In the genomic region with DNA sequence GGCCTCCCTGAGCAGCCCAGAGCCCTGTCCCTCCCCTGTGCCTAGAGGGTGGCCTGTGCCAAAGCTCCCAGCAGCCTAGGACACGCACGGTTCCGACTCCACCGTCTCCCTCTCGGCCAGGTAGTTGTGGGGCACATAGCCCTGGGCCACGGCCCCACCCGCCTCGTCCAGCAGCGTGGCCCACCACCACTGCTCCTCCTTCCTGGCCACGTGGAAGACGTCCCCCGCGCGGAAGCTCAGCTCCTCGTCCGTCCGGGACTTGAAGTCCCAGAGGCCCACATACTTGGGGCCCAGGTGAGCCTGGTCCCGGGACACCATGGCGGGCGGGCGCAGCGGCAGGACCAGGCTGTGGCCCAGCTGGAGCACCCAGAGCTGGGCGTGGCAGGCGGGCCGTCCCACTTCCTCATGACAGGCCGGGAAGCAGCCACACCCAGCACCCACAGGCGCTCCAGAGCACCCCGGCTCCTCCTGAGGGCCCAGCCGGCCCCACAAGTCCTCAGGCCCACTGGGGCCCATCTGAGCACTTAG, we compare ENCODE assay signal across 9 cellular contexts. TPM values are rescaled to one million over a fixed set of nuclear protein-coding genes. Genes with fewer than 3 reads are reported as not detected.
DNase-seq lines count a peak whose midpoint lies in the region; ATAC-seq lines count a peak whose summit lies in the region.
"Had no signal": no experiment of that assay in that cellular context is flagged by ENCODE, and none has a peak within 500 bp of the region (broad histone marks: within the 10 kb centered on the region; RNA-seq: fewer than 3 reads in every experiment).

A gene (minus strand): TSS at position 380 of the 528 bp plus-strand sequence. CDS start 62 bp downstream, at position 318.

- peak within 1 kb of the TSS; percentile 89 for H3K27ac Mint-ChIP-seq in activated T-cell treated with anti-CD3 and anti-CD28 coated beads, Interleukin-2, amount 50 U/mL, for 72 hours

- H3K4me1 ChIP-seq in iPS-20b (ENCODE audit: insufficient read depth, low read length) (no peaks in the 10 kb centered on the region), subcutaneous abdominal adipose tissue (ENCODE audit: control insufficient read depth in 5 of 5, insufficient read depth in 5 of 5, low read length in 5 of 5) (peaks cover 0 to 24% (median 20%) of the 10 kb centered on the region in 5 donors)

- no peaks in the 10 kb centered on the region for H3K36me3 ChIP-seq in iPS-20b (ENCODE audit: insufficient read depth, low read depth, low read length)
- no peaks in the 10 kb centered on the region for H3K36me3 ChIP-seq in subcutaneous abdominal adipose tissue (ENCODE audit: control insufficient read depth in 5 of 5, insufficient read depth in 5 of 5, low read length in 5 of 5)

- H3K4me3 Mint-ChIP-seq in activated T-cell treated with anti-CD3 and anti-CD28 coated beads, Interleukin-2, amount 50 U/mL, for 72 hours, result peak within 1 kb of the TSS; percentile 68 to 82

- H3K9me3 ChIP-seq in iPS-20b (ENCODE audit: insufficient read depth, low read depth, low read length) (no peaks in the 10 kb centered on the region), subcutaneous abdominal adipose tissue (ENCODE audit: control insufficient read depth in 5 of 5, low read length in 5 of 5) (no peaks in the 10 kb centered on the region)

- H3K4me1 Mint-ChIP-seq in activated T-cell treated with anti-CD3 and anti-CD28 coated beads, Interleukin-2, amount 50 U/mL, for 72 hours (ENCODE audit: low read depth), result peaks cover 11% of the 10 kb centered on the region

- no peaks in the 10 kb centered on the region for H3K27me3 Mint-ChIP-seq in activated T-cell treated with anti-CD3 and anti-CD28 coated beads, Interleukin-2, amount 50 U/mL, for 72 hours (ENCODE audit: low read depth)

- H3K9me3 Mint-ChIP-seq in activated T-cell treated with anti-CD3 and anti-CD28 coated beads, Interleukin-2, amount 50 U/mL, for 72 hours, result no peaks in the 10 kb centered on the region

- H3K27me3 ChIP-seq in iPS-20b (ENCODE audit: insufficient read depth, low read length) (no peaks in the 10 kb centered on the region), subcutaneous abdominal adipose tissue (ENCODE audit: control insufficient read depth in 5 of 5, insufficient read depth in 4 of 5, low read length in 5 of 5) (peaks cover 26 to 46% (median 37%) of the 10 kb centered on the region in 5 donors)

- no peak within 1 kb of the TSS for H3K27ac ChIP-seq in iPS-20b (ENCODE audit: low read length)
- no peak within 1 kb of the TSS for H3K27ac ChIP-seq in subcutaneous abdominal adipose tissue (ENCODE audit: low read depth, low read length)

- H3K4me3 ChIP-seq in iPS-20b (ENCODE audit: low read length) (peak within 1 kb of the TSS; percentile 57; the same call in 1 of the 2 replicates), subcutaneous abdominal adipose tissue (ENCODE audit: low read depth in 1 of 5, low read length in 5 of 5) (peak within 1 kb of the TSS in 3 of 5 donors; percentile 45 to 49 (median 45))

- no peaks in the 10 kb centered on the region for H3K36me3 Mint-ChIP-seq in activated T-cell treated with anti-CD3 and anti-CD28 coated beads, Interleukin-2, amount 50 U/mL, for 72 hours (ENCODE audit: insufficient read depth in 2 of 2)

- peak; percentile 61 for DNase-seq in activated CD4-positive, alpha-beta T cell treated with anti-CD3 and anti-CD28 coated beads for 48 hours
- DNase-seq in activated CD4-positive, alpha-beta T cell treated with anti-CD3 and anti-CD28 coated beads for 1 hour, result no peak
- peak; percentile 33 to 44 for DNase-seq in activated T-cell treated with anti-CD3 and anti-CD28 coated beads, Interleukin-2, amount 50 U/mL, for 72 hours
- DNase-seq in NCI-H524 (lab: John Stamatoyannopoulos, UW) (no peak), NCI-H1436 treated with DMSO at 0.1 percent for 48 hours (lab: John Stamatoyannopoulos, UW) (no peak)

- H3K9ac ChIP-seq in iPS-20b (ENCODE audit: low read depth, low read length), result no peak within 1 kb of the TSS
- H3K9ac ChIP-seq in subcutaneous abdominal adipose tissue (ENCODE audit: low read length in 5 of 5), result peak within 1 kb of the TSS in 4 of 5 donors; percentile 5 to 53 (median 43)

- ATAC-seq in HG03432 (IDR thresholded peaks at IDR 0.05; ENCODE audit: unreplicated experiment), result peak; percentile 12
- peak in 1 of 2 donors; percentile 2 for ATAC-seq in activated T-cell treated with anti-CD3 and anti-CD28 coated beads, Interleukin-2, amount 50 U/mL, for 72 hours (replicated peaks in 1 of 2)

RNA-seq across cellular contexts. Expression of the gene that starts here (rescaled TPM):
- 1 to 10 TPM in 1 of 2 donors, under 1 TPM in 1; 0.97 to 1.2 TPM for total RNA-seq in activated T-cell treated with anti-CD3 and anti-CD28 coated beads, Interleukin-2, amount 50 U/mL, for 72 hours
- total RNA-seq: Daoy had no signal

Comparison
In these comparisons a context has a peak if more than half of its experiments do, and no peak if none do; other contexts are left out.
1. DNase-seq: peak in activated CD4-positive, alpha-beta T cell treated with anti-CD3 and anti-CD28 coated beads for 48 hours (single experiment) and activated T-cell treated with anti-CD3 and anti-CD28 coated beads, Interleukin-2, amount 50 U/mL, for 72 hours (2 of 2); none in activated CD4-positive, alpha-beta T cell treated with anti-CD3 and anti-CD28 coated beads for 1 hour (single experiment), NCI-H524 (0 of 2) and NCI-H1436 treated with DMSO at 0.1 percent for 48 hours (single experiment).